ENCODE assay signal across 8 cellular contexts in the genomic region with DNA sequence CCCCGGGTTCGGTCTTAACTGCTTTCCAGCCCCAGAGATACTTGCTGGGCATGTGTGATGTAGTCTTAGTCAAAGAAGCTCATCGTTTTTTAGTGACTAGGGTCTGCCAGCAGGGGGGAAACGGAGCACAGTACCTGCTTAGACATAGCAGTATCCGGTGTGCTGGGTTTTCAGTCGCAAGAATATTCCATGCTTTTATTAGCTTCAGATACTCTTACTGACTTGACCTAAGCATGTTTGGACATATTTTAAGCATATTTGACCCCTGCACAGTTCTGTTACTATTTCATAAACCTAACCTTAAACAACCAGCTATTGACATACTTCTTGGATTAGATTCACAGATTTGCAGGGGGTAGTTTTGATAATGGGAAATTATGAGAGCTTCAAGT.
A peak's percentile ranks its signal among the peaks of the same experiment; 100 is the strongest.
DNase-seq lines count a peak whose midpoint lies in the region; ATAC-seq and TF ChIP-seq lines count a peak whose summit lies in the region.

No MANE protein-coding gene starts in this region.

- H3K36me3 ChIP-seq in muscle layer of duodenum (ENCODE audit: control insufficient read depth in 1 of 2, insufficient read depth in 2 of 2, low read length in 2 of 2) (peaks cover 0 to 4% of the 10 kb centered on the region in 2 donors), subcutaneous abdominal adipose tissue (ENCODE audit: control insufficient read depth in 5 of 5, insufficient read depth in 5 of 5, low read length in 5 of 5) (no peaks in the 10 kb centered on the region)

- no peak for DNase-seq in AG09319 (ENCODE audit: extremely low read depth, low read depth)
- DNase-seq in NCI-H524 treated with DMSO at 0.1 percent for 48 hours (lab: John Stamatoyannopoulos, UW) = peak; percentile 66
- peak; percentile 72 to 73 for DNase-seq in activated CD4-positive, alpha-beta T cell treated with anti-CD3 and anti-CD28 coated beads for 4 hours
- peak; percentile 65 for DNase-seq in ecto neural progenitor cell (ENCODE audit: low spot score)

- H3K4me1 ChIP-seq in muscle layer of duodenum (ENCODE audit: control insufficient read depth in 1 of 2, insufficient read depth in 2 of 2, low read length in 2 of 2) = peaks cover 0 to 7% of the 10 kb centered on the region in 2 donors
- peaks cover 11 to 35% (median 20%) of the 10 kb centered on the region in 5 donors for H3K4me1 ChIP-seq in subcutaneous abdominal adipose tissue (ENCODE audit: control insufficient read depth in 5 of 5, insufficient read depth in 5 of 5, low read length in 5 of 5)

- H3K27ac ChIP-seq in muscle layer of duodenum (ENCODE audit: low read length) = peak overlapping the region; percentile 92
- peak overlapping the region; percentile 72 for H3K27ac ChIP-seq in subcutaneous abdominal adipose tissue (ENCODE audit: low read depth, low read length)

- peak; percentile 66 for TF ChIP-seq CTCF in AG09319 (IDR thresholded peaks at IDR 0.05; ENCODE audit: low read depth, low read length)

- no peaks in the 10 kb centered on the region for H3K9me3 ChIP-seq in muscle layer of duodenum (ENCODE audit: control insufficient read depth in 1 of 2, low read length in 2 of 2)
- no peaks in the 10 kb centered on the region for H3K9me3 ChIP-seq in subcutaneous abdominal adipose tissue (ENCODE audit: control insufficient read depth in 5 of 5, low read length in 5 of 5)

- H3K27me3 ChIP-seq in muscle layer of duodenum (ENCODE audit: low read depth, low read length) = no peaks in the 10 kb centered on the region
- H3K27me3 ChIP-seq in subcutaneous abdominal adipose tissue (ENCODE audit: control insufficient read depth in 5 of 5, insufficient read depth in 4 of 5, low read length in 5 of 5) = peaks cover 0 to 4% (median 0%) of the 10 kb centered on the region in 5 donors

- H3K9ac ChIP-seq in subcutaneous abdominal adipose tissue (ENCODE audit: low read length in 5 of 5) = peak overlapping the region; percentile 67 to 78 (median 77)

- ATAC-seq in GM18867 (IDR thresholded peaks at IDR 0.05; ENCODE audit: unreplicated experiment) = peak; percentile 28
- peak; percentile 32 for ATAC-seq in HG03354 (IDR thresholded peaks at IDR 0.05; ENCODE audit: poor library complexity, severe bottlenecking, unreplicated experiment)

- H3K4me3 ChIP-seq in muscle layer of duodenum (ENCODE audit: low read depth in 1 of 2, low read length in 2 of 2) (peak overlapping the region; percentile 77 to 89), subcutaneous abdominal adipose tissue (ENCODE audit: low read depth in 1 of 5, low read length in 5 of 5) (peak overlapping the region; percentile 69 to 81 (median 74))
